ENCODE assay signal across 8 cellular contexts in genomic region chr12:6827982-6828670, GRCh38. TPM values are rescaled to one million over a fixed set of nuclear protein-coding genes. Genes with fewer than 3 reads are reported as not detected.
DNase-seq lines count a peak whose midpoint lies in the region; FAIRE-seq and TF ChIP-seq lines count a peak whose summit lies in the region.

Gene P3H3 (plus strand): TSS chr12:6828407. CDS start chr12:6828441, 34 bp downstream.

- H3K27me3 Mint-ChIP-seq in mesothelial cell of epicardium (ENCODE audit: low read depth), result peaks cover 12% of the 10 kb centered on the region

- H3K36me3 ChIP-seq in endothelial cell of umbilical vein (ENCODE audit: control insufficient read depth in 2 of 2, extremely low read depth in 1 of 2, insufficient read depth in 2 of 2, low read length in 2 of 2), result peaks cover 0 to 8% of the 10 kb centered on the region in 2 experiments
- H3K36me3 ChIP-seq in tibial nerve, result peaks cover 0 to 31% (median 0%) of the 10 kb centered on the region in 3 donors

- H3K4me1 ChIP-seq in endothelial cell of umbilical vein (ENCODE audit: control insufficient read depth, extremely low read depth, insufficient read depth, low read length), result peaks cover 20% of the 10 kb centered on the region
- H3K4me1 ChIP-seq in tibial nerve, result peaks cover 0 to 42% (median 7%) of the 10 kb centered on the region in 4 donors

- H3K9me1 ChIP-seq in endothelial cell of umbilical vein (replicated peaks; ENCODE audit: control insufficient read depth, extremely low read depth, insufficient read depth, low read length), result no peaks in the 10 kb centered on the region

- no TSS peak for BruUV-seq in endothelial cell of umbilical vein (replicated peaks; lab: Mats Ljungman, UMichigan)

- TF ChIP-seq POLR2A in endothelial cell of umbilical vein (IDR thresholded peaks at IDR 0.05; ENCODE audit: low read depth, low read length) (peak; percentile 47), tibial nerve (IDR thresholded peaks at IDR 0.05) (peak in 1 of 2 donors; percentile 25)

- H3K79me2 ChIP-seq in endothelial cell of umbilical vein (ENCODE audit: control insufficient read depth, insufficient read depth, low read length), result peaks cover 25% of the 10 kb centered on the region

- H3K27ac ChIP-seq in endothelial cell of umbilical vein (ENCODE audit: insufficient read depth, low read depth, low read length) (peak within 1 kb of the TSS; percentile 29), tibial nerve (peak within 1 kb of the TSS; percentile 73 to 95 (median 86))

- peak within 1 kb of the TSS; percentile 95 for H3K27ac Mint-ChIP-seq in mesothelial cell of epicardium

- peak within 1 kb of the TSS; percentile 81 for H3K4me2 ChIP-seq in endothelial cell of umbilical vein (ENCODE audit: insufficient read depth, low read length)

- peak; percentile 74 for FAIRE-seq in endothelial cell of umbilical vein (lab: Jason Lieb, UNC)

- CTCF ChIA-PET in endothelial cell of umbilical vein (lab: Charles Lee), result interaction anchor here (0.6 to 12.0 kb wide), 6 partner anchors 47 to 208 kb away, joined by 3 to 148 read pairs (median 7); partner anchors contain the start of genes MLF2 and PTMS

- WGBS in tibial nerve, 2 donors, result 1 to 3% methylated on average over 17 to 29 of the region's 42 CpGs

- peak within 1 kb of the TSS; percentile 93 for H3K4me3 Mint-ChIP-seq in mesothelial cell of epicardium

- no peaks in the 10 kb centered on the region for H4K20me1 ChIP-seq in endothelial cell of umbilical vein (replicated peaks; ENCODE audit: control insufficient read depth, extremely low read depth, insufficient read depth, low read length)

- H3K4me3 ChIP-seq in endothelial cell of umbilical vein (replicated peaks in 1 of 3; ENCODE audit: insufficient read depth in 1 of 3, low read depth in 1 of 3, low read length in 3 of 3), result peak within 1 kb of the TSS; percentile 62 to 89 (median 80)
- H3K4me3 ChIP-seq in tibial nerve, result peak within 1 kb of the TSS; percentile 57 to 92 (median 75)

- TF ChIP-seq CTCF in endothelial cell of umbilical vein (IDR thresholded peaks at IDR 0.05; ENCODE audit: extremely low read depth in 1 of 2, insufficient read depth in 1 of 2, low read depth in 1 of 2, low read length in 2 of 2) (peak in 1 of 2 donors; percentile 12), mesothelial cell of epicardium (IDR thresholded peaks at IDR 0.05; ENCODE audit: unreplicated experiment) (no peak), tibial nerve (IDR thresholded peaks at IDR 0.05) (peak in 4 of 5 experiments; percentile 5 to 39 (median 17))

- H3K27me3 ChIP-seq in endothelial cell of umbilical vein (ENCODE audit: control insufficient read depth in 2 of 2, insufficient read depth in 2 of 2, low read length in 2 of 2) (no peaks in the 10 kb centered on the region), tibial nerve (peaks cover 0 to 16% of the 10 kb centered on the region in 2 donors)

- peak within 1 kb of the TSS; percentile 76 for H3K9ac ChIP-seq in endothelial cell of umbilical vein (replicated peaks; ENCODE audit: extremely low read depth, insufficient read depth, low read length)

- H3K36me3 Mint-ChIP-seq in mesothelial cell of epicardium, result no peaks in the 10 kb centered on the region

- H2AFZ ChIP-seq in endothelial cell of umbilical vein (ENCODE audit: low read depth, low read length), result peak within 1 kb of the TSS; percentile 84

- H3K9me3 Mint-ChIP-seq in mesothelial cell of epicardium, result no peaks in the 10 kb centered on the region

- peak; percentile 28 for DNase-seq in CD1c-positive myeloid dendritic cell (ENCODE audit: extremely low spot score)
- peak; percentile 52 for DNase-seq in HS-27A (ENCODE audit: low read depth)
- DNase-seq in SW480 (ENCODE audit: low spot score), result peak; percentile 71
- DNase-seq in endothelial cell of umbilical vein (ENCODE audit: low read depth, low spot score), result peak; percentile 56
- DNase-seq in mesothelial cell of epicardium (ENCODE audit: low spot score in 2 of 2, unreplicated experiment in 2 of 2), result peak in 1 of 2 experiments; percentile 53
- DNase-seq in tibial nerve (ENCODE audit: low spot score in 2 of 2), result no peak
- no peak for DNase-seq in MV-4-11 (lab: John Stamatoyannopoulos, UW)
- no peak for DNase-seq in activated CD4-positive, alpha-beta T cell treated with anti-CD3 and anti-CD28 coated beads, Interleukin-2, amount 50 U/mL, for 48 hours

- no peaks in the 10 kb centered on the region for H3K9me3 ChIP-seq in endothelial cell of umbilical vein (replicated peaks; ENCODE audit: control insufficient read depth, insufficient read depth, low read length)
- H3K9me3 ChIP-seq in tibial nerve, result no peaks in the 10 kb centered on the region

- peaks cover 32% of the 10 kb centered on the region for H3K4me1 Mint-ChIP-seq in mesothelial cell of epicardium

- POLR2A ChIA-PET in endothelial cell of umbilical vein (lab: Charles Lee), result interaction anchor here (1.2 kb wide), 1 partner anchor 75 kb away, joined by 3 read pairs; the partner anchor contains the start of gene MLF2

- intact Hi-C loops in endothelial cell of umbilical vein (cut with micrococcal nuclease), result no loop called here

- TF ChIP-seq EP300 in tibial nerve (IDR thresholded peaks at IDR 0.05), result no peak

- dilution Hi-C loops in endothelial cell of umbilical vein (cut with MboI; ENCODE audit: extremely low pct_ligation_motif_present, low sequenced_read_pairs), result no loop called here

TF ChIP-seq in endothelial cell of umbilical vein, 7 proteins besides CTCF, POLR2A, EP300 and RAD21:
- TF ChIP-seq FOS (IDR thresholded peaks at IDR 0.05; ENCODE audit: borderline replicate concordance, insufficient read depth, low read length) (no peak), MYC (IDR thresholded peaks at IDR 0.05; ENCODE audit: low read depth, low read length) (no peak), MAX (IDR thresholded peaks at IDR 0.05; ENCODE audit: insufficient read depth, insufficient read length) (no peak), POLR2AphosphoS5 (IDR thresholded peaks at IDR 0.05; ENCODE audit: insufficient read depth, low read depth, low read length) (no peak), JUN (IDR thresholded peaks at IDR 0.05; ENCODE audit: borderline replicate concordance, insufficient read depth, insufficient read length, low read depth) (no peak), EZH2 (IDR thresholded peaks at IDR 0.05; ENCODE audit: borderline replicate concordance, low read depth, low read length, severe bottlenecking) (no peak), GATA2 (IDR thresholded peaks at IDR 0.05; ENCODE audit: insufficient read depth, insufficient read length, low read depth, low read length) (no peak)

RNA-seq across cellular contexts. Expression of gene P3H3, which starts in this region (rescaled TPM):
- total RNA-seq in endothelial cell of umbilical vein, result 76.5 and 92.6 TPM in 2 replicates
- 70.2 and 75.9 TPM in 2 replicates for polyA plus RNA-seq in endothelial cell of umbilical vein
- 56.4 and 84.6 TPM in 2 replicates for polyA plus RNA-seq in endothelial cell of umbilical vein (2011; cell fraction: cytosol; rRNA removed)
- polyA plus RNA-seq in endothelial cell of umbilical vein (2011; cell fraction: nucleus; rRNA removed), result 89.2 and 106 TPM in 2 replicates
- 89.0 and 130 TPM in 2 replicates for polyA plus RNA-seq in endothelial cell of umbilical vein (2012)
- 40.5 and 49.5 TPM in 2 replicates for polyA minus RNA-seq in endothelial cell of umbilical vein
- not detected for polyA minus RNA-seq in endothelial cell of umbilical vein (2011; cell fraction: cytosol; rRNA and poly(A)+ RNA removed)
- polyA minus RNA-seq in endothelial cell of umbilical vein (2011; cell fraction: nucleus; rRNA and poly(A)+ RNA removed), result 18.5 and 29.9 TPM in 2 replicates
- total RNA-seq in mesothelial cell of epicardium, result 80.7 to 86.2 TPM (median 83.8 TPM) in 3 replicates
- total RNA-seq in tibial nerve, result 10 to 100 TPM; 14.6 to 45.8 (median 36.4) TPM

Comparison
In these comparisons a context has a peak if more than half of its experiments do, and no peak if none do; other contexts are left out.
1. DNase-seq: peak in CD1c-positive myeloid dendritic cell (single experiment), HS-27A (single experiment), SW480 (single experiment) and endothelial cell of umbilical vein (single experiment); none in tibial nerve (0 of 2), MV-4-11 (single experiment) and activated CD4-positive, alpha-beta T cell treated with anti-CD3 and anti-CD28 coated beads, Interleukin-2, amount 50 U/mL, for 48 hours (0 of 2).